Comparison of ENCODE assay signal across 1 cellular context in the genomic region with DNA sequence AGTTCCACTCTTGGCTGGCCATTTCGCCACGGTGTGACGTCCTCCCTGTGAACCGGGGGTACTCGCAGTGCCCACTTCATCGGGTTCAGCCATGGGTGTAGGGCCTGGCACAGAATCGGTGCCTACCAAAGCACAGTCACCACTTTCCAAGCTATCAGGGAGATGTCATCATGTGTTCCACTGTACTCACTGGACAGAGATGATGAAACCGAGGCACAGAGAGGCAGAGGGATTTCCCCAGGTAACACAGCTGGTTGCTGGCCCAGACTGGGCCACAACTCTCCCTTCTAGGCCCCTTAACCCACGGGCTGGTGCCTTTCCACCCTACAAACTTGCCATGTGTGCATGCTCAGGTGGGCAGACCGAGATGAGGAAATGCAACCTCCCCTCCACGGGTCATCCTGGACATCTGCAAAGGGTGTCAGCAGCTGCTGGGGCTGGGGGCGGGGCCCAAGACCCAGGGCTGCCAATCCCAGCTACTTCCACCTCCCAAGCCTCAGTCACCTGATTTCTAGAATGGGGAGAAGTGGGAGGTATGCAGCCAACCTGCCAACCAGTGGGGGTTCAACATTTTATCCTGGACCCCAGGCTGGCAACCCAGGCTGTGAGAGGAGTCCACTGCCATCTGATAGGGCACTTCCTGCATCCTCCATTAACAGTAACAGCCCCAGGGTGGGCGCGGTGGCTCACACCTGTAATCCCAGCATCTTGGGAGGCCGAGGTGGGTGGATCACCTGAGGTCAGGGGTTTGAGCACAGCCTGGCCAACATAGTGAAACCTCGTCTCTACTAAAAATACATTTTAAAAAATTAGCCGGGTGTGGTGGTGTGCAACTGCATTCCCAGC.
TF ChIP-seq lines count a peak whose summit lies in the region.

No MANE protein-coding gene starts in this region.

TF ChIP-seq in GM23338, 12 proteins besides CTCF, POLR2A, EP300 and RAD21 (continued from another document):
- TF ChIP-seq, protein P1, sequence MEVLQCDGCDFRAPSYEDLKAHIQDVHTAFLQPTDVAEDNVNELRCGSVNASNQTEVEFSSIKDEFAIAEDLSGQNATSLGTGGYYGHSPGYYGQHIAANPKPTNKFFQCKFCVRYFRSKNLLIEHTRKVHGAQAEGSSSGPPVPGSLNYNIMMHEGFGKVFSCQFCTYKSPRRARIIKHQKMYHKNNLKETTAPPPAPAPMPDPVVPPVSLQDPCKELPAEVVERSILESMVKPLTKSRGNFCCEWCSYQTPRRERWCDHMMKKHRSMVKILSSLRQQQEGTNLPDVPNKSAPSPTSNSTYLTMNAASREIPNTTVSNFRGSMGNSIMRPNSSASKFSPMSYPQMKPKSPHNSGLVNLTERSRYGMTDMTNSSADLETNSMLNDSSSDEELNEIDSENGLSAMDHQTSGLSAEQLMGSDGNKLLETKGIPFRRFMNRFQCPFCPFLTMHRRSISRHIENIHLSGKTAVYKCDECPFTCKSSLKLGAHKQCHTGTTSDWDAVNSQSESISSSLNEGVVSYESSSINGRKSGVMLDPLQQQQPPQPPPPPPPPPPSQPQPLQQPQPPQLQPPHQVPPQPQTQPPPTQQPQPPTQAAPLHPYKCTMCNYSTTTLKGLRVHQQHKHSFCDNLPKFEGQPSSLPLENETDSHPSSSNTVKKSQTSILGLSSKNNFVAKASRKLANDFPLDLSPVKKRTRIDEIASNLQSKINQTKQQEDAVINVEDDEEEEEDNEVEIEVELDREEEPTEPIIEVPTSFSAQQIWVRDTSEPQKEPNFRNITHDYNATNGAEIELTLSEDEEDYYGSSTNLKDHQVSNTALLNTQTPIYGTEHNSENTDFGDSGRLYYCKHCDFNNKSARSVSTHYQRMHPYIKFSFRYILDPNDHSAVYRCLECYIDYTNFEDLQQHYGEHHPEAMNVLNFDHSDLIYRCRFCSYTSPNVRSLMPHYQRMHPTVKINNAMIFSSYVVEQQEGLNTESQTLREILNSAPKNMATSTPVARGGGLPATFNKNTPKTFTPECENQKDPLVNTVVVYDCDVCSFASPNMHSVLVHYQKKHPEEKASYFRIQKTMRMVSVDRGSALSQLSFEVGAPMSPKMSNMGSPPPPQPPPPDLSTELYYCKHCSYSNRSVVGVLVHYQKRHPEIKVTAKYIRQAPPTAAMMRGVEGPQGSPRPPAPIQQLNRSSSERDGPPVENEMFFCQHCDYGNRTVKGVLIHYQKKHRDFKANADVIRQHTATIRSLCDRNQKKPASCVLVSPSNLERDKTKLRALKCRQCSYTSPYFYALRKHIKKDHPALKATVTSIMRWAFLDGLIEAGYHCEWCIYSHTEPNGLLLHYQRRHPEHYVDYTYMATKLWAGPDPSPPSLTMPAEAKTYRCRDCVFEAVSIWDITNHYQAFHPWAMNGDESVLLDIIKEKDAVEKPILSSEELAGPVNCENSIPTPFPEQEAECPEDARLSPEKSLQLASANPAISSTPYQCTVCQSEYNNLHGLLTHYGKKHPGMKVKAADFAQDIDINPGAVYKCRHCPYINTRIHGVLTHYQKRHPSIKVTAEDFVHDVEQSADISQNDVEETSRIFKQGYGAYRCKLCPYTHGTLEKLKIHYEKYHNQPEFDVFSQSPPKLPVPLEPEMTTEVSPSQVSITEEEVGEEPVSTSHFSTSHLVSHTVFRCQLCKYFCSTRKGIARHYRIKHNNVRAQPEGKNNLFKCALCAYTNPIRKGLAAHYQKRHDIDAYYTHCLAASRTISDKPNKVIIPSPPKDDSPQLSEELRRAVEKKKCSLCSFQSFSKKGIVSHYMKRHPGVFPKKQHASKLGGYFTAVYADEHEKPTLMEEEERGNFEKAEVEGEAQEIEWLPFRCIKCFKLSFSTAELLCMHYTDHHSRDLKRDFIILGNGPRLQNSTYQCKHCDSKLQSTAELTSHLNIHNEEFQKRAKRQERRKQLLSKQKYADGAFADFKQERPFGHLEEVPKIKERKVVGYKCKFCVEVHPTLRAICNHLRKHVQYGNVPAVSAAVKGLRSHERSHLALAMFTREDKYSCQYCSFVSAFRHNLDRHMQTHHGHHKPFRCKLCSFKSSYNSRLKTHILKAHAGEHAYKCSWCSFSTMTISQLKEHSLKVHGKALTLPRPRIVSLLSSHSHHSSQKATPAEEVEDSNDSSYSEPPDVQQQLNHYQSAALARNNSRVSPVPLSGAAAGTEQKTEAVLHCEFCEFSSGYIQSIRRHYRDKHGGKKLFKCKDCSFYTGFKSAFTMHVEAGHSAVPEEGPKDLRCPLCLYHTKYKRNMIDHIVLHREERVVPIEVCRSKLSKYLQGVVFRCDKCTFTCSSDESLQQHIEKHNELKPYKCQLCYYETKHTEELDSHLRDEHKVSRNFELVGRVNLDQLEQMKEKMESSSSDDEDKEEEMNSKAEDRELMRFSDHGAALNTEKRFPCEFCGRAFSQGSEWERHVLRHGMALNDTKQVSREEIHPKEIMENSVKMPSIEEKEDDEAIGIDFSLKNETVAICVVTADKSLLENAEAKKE (CRISPR knock-in tag; IDR thresholded peaks at IDR 0.05), result no peak
- TF ChIP-seq, protein P2, sequence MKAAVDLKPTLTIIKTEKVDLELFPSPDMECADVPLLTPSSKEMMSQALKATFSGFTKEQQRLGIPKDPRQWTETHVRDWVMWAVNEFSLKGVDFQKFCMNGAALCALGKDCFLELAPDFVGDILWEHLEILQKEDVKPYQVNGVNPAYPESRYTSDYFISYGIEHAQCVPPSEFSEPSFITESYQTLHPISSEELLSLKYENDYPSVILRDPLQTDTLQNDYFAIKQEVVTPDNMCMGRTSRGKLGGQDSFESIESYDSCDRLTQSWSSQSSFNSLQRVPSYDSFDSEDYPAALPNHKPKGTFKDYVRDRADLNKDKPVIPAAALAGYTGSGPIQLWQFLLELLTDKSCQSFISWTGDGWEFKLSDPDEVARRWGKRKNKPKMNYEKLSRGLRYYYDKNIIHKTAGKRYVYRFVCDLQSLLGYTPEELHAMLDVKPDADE (IDR thresholded peaks at IDR 0.05), result no peak
